In genomic region chr14:58281969-58282368, GRCh38 we compare ENCODE assay signal across 11 cellular contexts. TPM values are rescaled to one million over a fixed set of nuclear protein-coding genes. Genes with fewer than 3 reads are reported as not detected.
DNase-seq lines count a peak whose midpoint lies in the region; ATAC-seq and TF ChIP-seq lines count a peak whose summit lies in the region.
"Had no signal": no experiment of that assay in that cellular context is flagged by ENCODE, and none has a peak within 500 bp of the region (broad histone marks: within the 10 kb centered on the region; RNA-seq: fewer than 3 reads in every experiment).

No MANE protein-coding gene starts in this region.

- H3K4me3 ChIP-seq in CD8-positive, alpha-beta T cell (ENCODE audit: low read depth, low read length): no peak overlapping the region
- H3K4me3 ChIP-seq in heart left ventricle: no peak overlapping the region
- H3K4me3 ChIP-seq in foreskin fibroblast (ENCODE audit: low read depth in 1 of 2, low read length in 2 of 2): no peak overlapping the region

- POLR2A ChIA-PET in CD8-positive, alpha-beta T cell (lab: Charles Lee): interaction anchor here (0.7 to 1.8 kb wide), 2 partner anchors 16 to 125 kb away, joined by 3 to 5 read pairs; partner anchors contain the start of gene ARID4A

- H3K9me3 Mint-ChIP-seq in CD8-positive, alpha-beta T cell: no peaks in the 10 kb centered on the region
- H3K9me3 Mint-ChIP-seq in activated T-helper 17 cell treated with anti-CD3 and anti-CD28 coated beads, Interleukin-2, amount 50 U/mL, for 72 hours: no peaks in the 10 kb centered on the region
- H3K9me3 Mint-ChIP-seq: neural crest cell had no signal

- 44 to 48% (median 45%) methylated on average over 3 of the region's 3 CpGs for WGBS in heart left ventricle, 4 donors

- H3K9me3 ChIP-seq in CD8-positive, alpha-beta T cell (ENCODE audit: low read length): no peaks in the 10 kb centered on the region
- H3K9me3 ChIP-seq in heart left ventricle: no peaks in the 10 kb centered on the region

- H3K4me1 ChIP-seq in CD8-positive, alpha-beta T cell (ENCODE audit: insufficient read depth, low read length): peaks cover 36% of the 10 kb centered on the region
- H3K4me1 ChIP-seq in heart left ventricle: peaks cover 2 to 46% (median 37%) of the 10 kb centered on the region in 12 donors

- no peak for TF ChIP-seq CTCF in CD8-positive, alpha-beta T cell (IDR thresholded peaks at IDR 0.05)
- TF ChIP-seq CTCF in heart left ventricle (IDR thresholded peaks at IDR 0.05) (no peak), foreskin fibroblast (IDR thresholded peaks at IDR 0.05; ENCODE audit: low read depth, low read length) (no peak)

- TF ChIP-seq POLR2A in heart left ventricle (IDR thresholded peaks at IDR 0.05): no peak

- H3K27ac ChIP-seq in CD8-positive, alpha-beta T cell (ENCODE audit: low read depth, low read length): peak overlapping the region; percentile 42
- H3K27ac ChIP-seq in heart left ventricle: peak overlapping the region; percentile 9 to 89 (median 70)

- H3K27me3 ChIP-seq in CD8-positive, alpha-beta T cell (ENCODE audit: insufficient read depth, low read length): no peaks in the 10 kb centered on the region
- H3K27me3 ChIP-seq in heart left ventricle: no peaks in the 10 kb centered on the region

- intact Hi-C loops in CD8-positive, alpha-beta T cell (cut with DNase I, micrococcal nuclease): loop anchor here (1.0 to 5.0 kb wide), 3 partner anchors 11 to 35 kb away; no protein-coding TSS in a partner anchor
- intact Hi-C loops in heart left ventricle (cut with DNase I): loop anchor here in 1 of 10 donors (2.0 kb wide), 1 partner anchor 15 kb away; no protein-coding TSS in a partner anchor

- no peak for ATAC-seq in CD8-positive, alpha-beta T cell
- ATAC-seq in activated T-helper 17 cell treated with anti-CD3 and anti-CD28 coated beads, Interleukin-2, amount 50 U/mL, for 72 hours (replicated peaks): peak; percentile 13
- peak in 3 of 4 donors; percentile 3 to 34 (median 25) for ATAC-seq in heart left ventricle
- no peak for ATAC-seq in GM21526 (IDR thresholded peaks at IDR 0.05; ENCODE audit: low FRiP score, unreplicated experiment)

- peaks cover 81% of the 10 kb centered on the region for H3K36me3 Mint-ChIP-seq in CD8-positive, alpha-beta T cell
- peaks cover 91% of the 10 kb centered on the region for H3K36me3 Mint-ChIP-seq in activated T-helper 17 cell treated with anti-CD3 and anti-CD28 coated beads, Interleukin-2, amount 50 U/mL, for 72 hours (ENCODE audit: low read depth)

- H3K27ac Mint-ChIP-seq in CD8-positive, alpha-beta T cell: peak overlapping the region; percentile 96
- peak overlapping the region; percentile 93 for H3K27ac Mint-ChIP-seq in activated T-helper 17 cell treated with anti-CD3 and anti-CD28 coated beads, Interleukin-2, amount 50 U/mL, for 72 hours

- H3K36me3 ChIP-seq in CD8-positive, alpha-beta T cell (ENCODE audit: insufficient read depth, low read length): peaks cover 25% of the 10 kb centered on the region
- peaks cover 0 to 88% (median 78%) of the 10 kb centered on the region in 9 donors for H3K36me3 ChIP-seq in heart left ventricle

- peak overlapping the region; percentile 65 for H3K4me3 Mint-ChIP-seq in CD8-positive, alpha-beta T cell
- peak overlapping the region; percentile 71 for H3K4me3 Mint-ChIP-seq in activated T-helper 17 cell treated with anti-CD3 and anti-CD28 coated beads, Interleukin-2, amount 50 U/mL, for 72 hours
- H3K4me3 Mint-ChIP-seq: neural crest cell had no signal

- H3K4me1 Mint-ChIP-seq in CD8-positive, alpha-beta T cell (ENCODE audit: low read depth): peaks cover 62% of the 10 kb centered on the region
- H3K4me1 Mint-ChIP-seq in activated T-helper 17 cell treated with anti-CD3 and anti-CD28 coated beads, Interleukin-2, amount 50 U/mL, for 72 hours: peaks cover 31% of the 10 kb centered on the region

- no peak for DNase-seq in CD8-positive, alpha-beta T cell
- DNase-seq in heart left ventricle (no peak), renal cortical epithelial cell (ENCODE audit: low read depth) (peak; percentile 97), amygdala (lab: John Stamatoyannopoulos, UW) (no peak), DMS53 treated with DMSO at 0.1 percent for 48 hours (lab: John Stamatoyannopoulos, UW; ENCODE audit: unreplicated experiment) (no peak), foreskin fibroblast (no peak)
- DNase-seq: effector CD8-positive, alpha-beta T cell; NCI-H2171 had no signal

- CTCF ChIA-PET in CD8-positive, alpha-beta T cell (lab: Charles Lee): interaction anchor here (1.6 kb wide), 1 partner anchor 16 kb away, joined by 5 read pairs; the partner anchor contains the start of gene ARID4A

- H3K27me3 Mint-ChIP-seq in CD8-positive, alpha-beta T cell (ENCODE audit: low read depth): no peaks in the 10 kb centered on the region
- no peaks in the 10 kb centered on the region for H3K27me3 Mint-ChIP-seq in activated T-helper 17 cell treated with anti-CD3 and anti-CD28 coated beads, Interleukin-2, amount 50 U/mL, for 72 hours

RNA-seq across cellular contexts. Expression of gene ARID4A, which starts 16.4 kb away (rescaled TPM):
- total RNA-seq in CD8-positive, alpha-beta T cell: 10 to 100 TPM; 80.7 to 83.2 TPM
- 10 to 100 TPM; 31.2 to 40.8 TPM for total RNA-seq in activated T-helper 17 cell treated with anti-CD3 and anti-CD28 coated beads, Interleukin-2, amount 50 U/mL, for 72 hours
- total RNA-seq in heart left ventricle (10 to 100 TPM in 8 of 9 donors, 1 to 10 TPM in 1; 7.0 to 23.1 (median 16.0) TPM), renal cortical epithelial cell (6.4 and 18.6 TPM in 2 replicates)
- polyA plus RNA-seq in heart left ventricle: 10 to 100 TPM in 1 of 2 donors, 1 to 10 TPM in 1; 5.6 to 11.7 TPM

RNA-seq across cellular contexts. Expression of gene PSMA3, which starts 37.3 kb away (rescaled TPM):
- 100 to 1,000 TPM; 105 to 106 TPM for total RNA-seq in CD8-positive, alpha-beta T cell
- 100 to 1,000 TPM; 190 to 352 TPM for total RNA-seq in activated T-helper 17 cell treated with anti-CD3 and anti-CD28 coated beads, Interleukin-2, amount 50 U/mL, for 72 hours
- 100 to 1,000 TPM; 121 to 232 (median 155) TPM for total RNA-seq in heart left ventricle
- polyA plus RNA-seq in heart left ventricle: 100 to 1,000 TPM; 206 to 208 TPM
- 136 and 142 TPM in 2 replicates for total RNA-seq in renal cortical epithelial cell

Comparison
In these comparisons a context has a peak if more than half of its experiments do, and no peak if none do; other contexts are left out.
1. ATAC-seq: peak in activated T-helper 17 cell treated with anti-CD3 and anti-CD28 coated beads, Interleukin-2, amount 50 U/mL, for 72 hours (single experiment) and heart left ventricle (3 of 4); none in CD8-positive, alpha-beta T cell (single experiment) and GM21526 (single experiment).